In the genomic region with DNA sequence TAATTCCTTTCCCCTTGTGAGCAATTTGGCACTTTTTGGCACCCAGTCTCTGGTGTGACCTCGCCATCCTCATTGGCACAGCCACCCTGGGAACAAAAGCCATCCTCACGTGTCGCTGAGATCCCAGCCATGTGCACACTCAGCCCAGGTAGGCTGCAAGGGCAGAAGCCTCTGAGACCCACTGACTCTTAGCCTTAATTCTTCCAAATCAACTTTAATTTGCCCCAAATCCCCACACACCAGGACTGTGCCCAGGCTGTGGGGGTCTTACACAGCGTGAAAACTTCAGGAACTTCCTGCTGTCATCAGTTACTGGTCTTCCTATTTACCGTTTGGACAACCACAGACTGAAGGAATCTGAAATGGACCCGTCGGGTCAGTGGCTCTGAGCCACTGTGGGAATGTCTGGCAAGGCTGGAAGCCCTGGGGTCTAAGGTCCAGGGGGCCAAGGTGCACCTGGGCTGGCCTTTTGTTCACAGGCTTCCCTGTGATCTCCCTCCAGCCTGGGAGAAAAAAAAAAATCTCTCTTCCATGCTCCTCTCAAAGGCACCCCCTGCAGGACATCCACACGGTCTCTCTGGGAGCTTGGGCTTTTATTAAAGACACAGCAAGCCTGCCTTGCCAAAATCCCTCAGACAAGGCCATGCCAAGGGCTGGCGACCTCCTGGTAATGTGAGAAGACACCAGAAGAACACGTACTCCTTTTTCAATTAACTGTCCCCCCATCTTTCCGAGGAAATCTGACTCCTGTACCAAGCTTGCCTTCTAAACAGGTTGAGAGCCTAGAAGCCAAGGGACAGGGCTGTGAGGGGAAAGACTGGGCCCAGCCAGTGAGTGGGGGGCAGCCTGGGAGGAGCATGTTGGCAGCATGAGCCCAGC, we compare ENCODE assay signal across 8 cellular contexts. TPM values are rescaled to one million over a fixed set of nuclear protein-coding genes. Genes with fewer than 3 reads are reported as not detected.
DNase-seq lines count a peak whose midpoint lies in the region; ATAC-seq, FAIRE-seq and TF ChIP-seq lines count a peak whose summit lies in the region.

No MANE protein-coding gene starts in this region.

- POLR2A ChIA-PET in BJ (lab: Charles Lee) (interaction anchor here (0.6 to 1.2 kb wide), 2 partner anchors 42 to 70 kb away, joined by 3 read pairs; partner anchors contain the start of gene LAPTM4A), T-cell (lab: Charles Lee) (no interaction called here)

- no peaks in the 10 kb centered on the region for H3K36me3 ChIP-seq in BJ (ENCODE audit: control insufficient read depth, insufficient read depth, low read length)

- H3K9me3 Mint-ChIP-seq in T-cell, result no peaks in the 10 kb centered on the region

- H3K27me3 ChIP-seq in BJ (ENCODE audit: control insufficient read depth, insufficient read depth, low read length) (no peaks in the 10 kb centered on the region), foreskin keratinocyte (no peaks in the 10 kb centered on the region)

- H3K4me1 ChIP-seq in foreskin keratinocyte, result peaks cover 36% of the 10 kb centered on the region

- CTCF ChIA-PET in BJ (lab: Yijun Ruan, JAX) (interaction anchor here (0.6 to 9.1 kb wide), 35 partner anchors 9 to 1262 kb away, joined by 3 to 157 read pairs (median 5); partner anchors contain the start of genes LAPTM4A and SDC1), T-cell (lab: Charles Lee) (interaction anchor here (0.6 to 3.1 kb wide), 3 partner anchors 78 to 835 kb away, joined by 3 to 17 read pairs (median 3); no protein-coding TSS in a partner anchor)

- DNase-seq in BJ (ENCODE audit: low read depth) (peak; percentile 26), HTR-8/SVneo (ENCODE audit: insufficient read length, low spot score) (peak; percentile 90), foreskin keratinocyte (no peak), skeletal muscle cell (ENCODE audit: low read depth) (peak; percentile 41), T-cell (no peak), C1 segment of cervical spinal cord (lab: John Stamatoyannopoulos, UW) (no peak), mesenteric fat pad (ENCODE audit: low spot score) (no peak)

- no peaks in the 10 kb centered on the region for H3K36me3 Mint-ChIP-seq in T-cell

- peaks cover 16 to 36% of the 10 kb centered on the region in 2 donors for H3K27me3 Mint-ChIP-seq in T-cell

- H3K27ac ChIP-seq in foreskin keratinocyte, result no peak overlapping the region

- FAIRE-seq in HTR-8/SVneo (lab: Jason Lieb, UNC), result no peak

- no peak overlapping the region for H3K27ac Mint-ChIP-seq in T-cell

- TF ChIP-seq CTCF in BJ (IDR thresholded peaks at IDR 0.05; ENCODE audit: insufficient read depth, low read depth, low read length) (peak; percentile 83), foreskin keratinocyte (conservative IDR thresholded peaks at IDR 0.05) (peak; percentile 76)

- H3K4me3 ChIP-seq in BJ (ENCODE audit: low read depth, low read length) (no peak overlapping the region), skeletal muscle cell (ENCODE audit: low read depth, low read length) (no peak overlapping the region)

- H3K4me1 Mint-ChIP-seq in T-cell, result no peaks in the 10 kb centered on the region

- peak; percentile 85 for ATAC-seq in SK-N-SH treated with all-trans-retinoic acid at 6 μM for 48 hours
- ATAC-seq in foreskin keratinocyte, result peak; percentile 10
- no peak for ATAC-seq in T-cell (replicated peaks in 1 of 4)

- no peak overlapping the region for H3K4me3 Mint-ChIP-seq in T-cell

TF ChIP-seq in SK-N-SH treated with all-trans-retinoic acid at 6 μM for 48 hours, 23 proteins besides CTCF, POLR2A, EP300 and RAD21:
- TF ChIP-seq CREB5 (CRISPR knock-in tag; IDR thresholded peaks at IDR 0.05; ENCODE audit: low read depth), result no peak
- no peak for TF ChIP-seq RARB (CRISPR knock-in tag; IDR thresholded peaks at IDR 0.05)
- TF ChIP-seq, protein P1, sequence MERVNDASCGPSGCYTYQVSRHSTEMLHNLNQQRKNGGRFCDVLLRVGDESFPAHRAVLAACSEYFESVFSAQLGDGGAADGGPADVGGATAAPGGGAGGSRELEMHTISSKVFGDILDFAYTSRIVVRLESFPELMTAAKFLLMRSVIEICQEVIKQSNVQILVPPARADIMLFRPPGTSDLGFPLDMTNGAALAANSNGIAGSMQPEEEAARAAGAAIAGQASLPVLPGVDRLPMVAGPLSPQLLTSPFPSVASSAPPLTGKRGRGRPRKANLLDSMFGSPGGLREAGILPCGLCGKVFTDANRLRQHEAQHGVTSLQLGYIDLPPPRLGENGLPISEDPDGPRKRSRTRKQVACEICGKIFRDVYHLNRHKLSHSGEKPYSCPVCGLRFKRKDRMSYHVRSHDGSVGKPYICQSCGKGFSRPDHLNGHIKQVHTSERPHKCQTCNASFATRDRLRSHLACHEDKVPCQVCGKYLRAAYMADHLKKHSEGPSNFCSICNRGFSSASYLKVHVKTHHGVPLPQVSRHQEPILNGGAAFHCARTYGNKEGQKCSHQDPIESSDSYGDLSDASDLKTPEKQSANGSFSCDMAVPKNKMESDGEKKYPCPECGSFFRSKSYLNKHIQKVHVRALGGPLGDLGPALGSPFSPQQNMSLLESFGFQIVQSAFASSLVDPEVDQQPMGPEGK (CRISPR knock-in tag; IDR thresholded peaks at IDR 0.05; ENCODE audit: borderline replicate concordance), result no peak
- no peak for TF ChIP-seq BACH2 (CRISPR knock-in tag; IDR thresholded peaks at IDR 0.05; ENCODE audit: borderline replicate concordance)
- no peak for TF ChIP-seq ESRRG (CRISPR knock-in tag; IDR thresholded peaks at IDR 0.05)

RNA-seq across cellular contexts. Expression of gene LAPTM4A, which starts 42.1 kb away (rescaled TPM):
- polyA plus RNA-seq in BJ (2011; rRNA removed), result 379 and 855 TPM in 2 replicates
- polyA minus RNA-seq in BJ (2011; rRNA and poly(A)+ RNA removed), result 121 and 162 TPM in 2 replicates
- 91.4 and 103 TPM in 2 replicates for total RNA-seq in foreskin keratinocyte
- 127 and 150 TPM in 2 replicates for polyA plus RNA-seq in foreskin keratinocyte
- 10 to 100 TPM; 35.3 to 41.1 (median 38.1) TPM for total RNA-seq in T-cell
- total RNA-seq in mesenteric fat pad, result 221 TPM

Comparison
In these comparisons a context has a peak if more than half of its experiments do, and no peak if none do; other contexts are left out.
1. DNase-seq: peak in BJ (single experiment), HTR-8/SVneo (single experiment) and skeletal muscle cell (single experiment); none in foreskin keratinocyte (0 of 2), T-cell (0 of 34), C1 segment of cervical spinal cord (0 of 14) and mesenteric fat pad (single experiment).
2. ATAC-seq: peak in SK-N-SH treated with all-trans-retinoic acid at 6 μM for 48 hours (single experiment) and foreskin keratinocyte (single experiment); none in T-cell (0 of 4).